Comparison of ENCODE assay signal across 8 cellular contexts in the genomic region with DNA sequence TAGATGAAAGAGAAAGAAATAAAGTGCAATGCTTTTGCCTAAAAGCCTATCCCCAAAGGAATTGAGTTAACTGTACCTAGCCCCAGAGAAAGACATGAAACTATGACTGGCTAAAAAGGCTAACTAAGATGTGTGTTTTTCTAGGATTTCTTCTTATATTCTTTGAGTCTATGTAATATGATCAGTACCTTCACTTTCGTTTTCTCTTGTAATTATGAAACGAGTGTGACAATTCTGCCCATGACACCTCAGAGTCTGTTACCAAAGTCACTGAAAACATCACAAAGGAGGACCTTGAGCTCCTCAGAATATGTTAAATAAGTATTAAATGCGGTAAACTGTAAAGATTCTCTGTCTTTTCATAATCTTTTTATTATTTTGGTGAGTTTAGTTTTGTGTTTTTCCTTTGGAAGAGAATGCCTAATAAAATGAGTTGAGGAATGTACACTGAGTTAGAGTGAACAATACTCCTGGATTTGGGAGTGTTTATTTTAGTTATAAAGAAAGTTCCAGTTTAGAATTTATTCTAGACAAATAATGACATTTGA.
A peak's percentile ranks its signal among the peaks of the same experiment; 100 is the strongest.
DNase-seq lines count a peak whose midpoint lies in the region; ATAC-seq, FAIRE-seq and TF ChIP-seq lines count a peak whose summit lies in the region.

No MANE protein-coding gene starts in this region.

- in situ Hi-C loops in transverse colon (cut with MboI; ENCODE audit: low pct_ligation_motif_present in 1 of 4, low pct_unique_long_range_greater_than_20kb in 1 of 4, low sequenced_read_pairs in 3 of 4), result no loop called here

- CTCF ChIA-PET in MCF 10A (lab: Yijun Ruan, JAX), result interaction anchor here (0.6 kb wide), 1 partner anchor 875 kb away, joined by 3 read pairs; no protein-coding TSS in a partner anchor

- TF ChIP-seq POLR2A in upper lobe of left lung (IDR thresholded peaks at IDR 0.05), result no peak
- no peak for TF ChIP-seq POLR2A in transverse colon (IDR thresholded peaks at IDR 0.05)

- POLR2A ChIA-PET in MCF 10A (lab: Yijun Ruan, JAX), result no interaction called here

- peak; percentile 88 for ATAC-seq in GM21367 (IDR thresholded peaks at IDR 0.05; ENCODE audit: unreplicated experiment)
- ATAC-seq in HG03342 (IDR thresholded peaks at IDR 0.05; ENCODE audit: unreplicated experiment), result peak; percentile 99
- no peak for ATAC-seq in upper lobe of left lung (ENCODE audit: low FRiP score in 2 of 2)
- ATAC-seq in omental fat pad (ENCODE audit: low FRiP score), result no peak

- TF ChIP-seq EP300 in upper lobe of left lung (IDR thresholded peaks at IDR 0.05) (no peak), transverse colon (IDR thresholded peaks at IDR 0.05; ENCODE audit: low read depth) (no peak)

- H3K9me3 ChIP-seq in upper lobe of left lung, result no peaks in the 10 kb centered on the region
- no peaks in the 10 kb centered on the region for H3K9me3 ChIP-seq in transverse colon

- H3K36me3 Mint-ChIP-seq in MCF 10A (ENCODE audit: insufficient read depth, unreplicated experiment), result no peaks in the 10 kb centered on the region

- H3K36me3 ChIP-seq in upper lobe of left lung, result no peaks in the 10 kb centered on the region
- no peaks in the 10 kb centered on the region for H3K36me3 ChIP-seq in transverse colon

- intact Hi-C loops in MCF 10A (cut with micrococcal nuclease) (no loop called here), transverse colon (cut with DNase I; ENCODE audit: low total_unique reads) (no loop called here)

- H3K4me1 ChIP-seq in upper lobe of left lung, result no peaks in the 10 kb centered on the region
- no peaks in the 10 kb centered on the region for H3K4me1 ChIP-seq in transverse colon

- TF ChIP-seq CTCF in MCF 10A (IDR thresholded peaks at IDR 0.05; ENCODE audit: unreplicated experiment) (no peak), upper lobe of left lung (IDR thresholded peaks at IDR 0.05) (no peak), omental fat pad (IDR thresholded peaks at IDR 0.05) (no peak), transverse colon (IDR thresholded peaks at IDR 0.05) (no peak)

- no peak overlapping the region for H3K27ac Mint-ChIP-seq in MCF 10A (ENCODE audit: low read depth, unreplicated experiment)

- H3K27ac ChIP-seq in upper lobe of left lung (no peak overlapping the region), transverse colon (no peak overlapping the region)

- H3K9me3 Mint-ChIP-seq in MCF 10A (ENCODE audit: unreplicated experiment), result no peaks in the 10 kb centered on the region

- WGBS in upper lobe of left lung, 2 donors, result 43 to 49% methylated on average over 3 of the region's 3 CpGs
- 25 to 35% methylated on average over 3 of the region's 3 CpGs for WGBS in transverse colon (ENCODE audit: low coverage in 1 of 2), 2 donors

- H3K4me3 Mint-ChIP-seq in MCF 10A (ENCODE audit: unreplicated experiment), result no peak overlapping the region

- DNase-seq in GM18507 (ENCODE audit: extremely low spot score, insufficient read length, low read depth), result no peak
- peak; percentile 4 for DNase-seq in MCF 10A (ENCODE audit: unreplicated experiment)
- DNase-seq in stimulated activated naive CD4-positive, alpha-beta T cell (lab: John Stamatoyannopoulos, UW), result no peak
- no peak for DNase-seq in upper lobe of left lung
- DNase-seq in omental fat pad (ENCODE audit: low spot score), result no peak
- no peak for DNase-seq in transverse colon

- no peaks in the 10 kb centered on the region for H3K4me1 Mint-ChIP-seq in MCF 10A (ENCODE audit: insufficient read depth, unreplicated experiment)

- H3K27me3 Mint-ChIP-seq in MCF 10A (ENCODE audit: insufficient read depth, unreplicated experiment), result peaks cover 39% of the 10 kb centered on the region

- FAIRE-seq in GM18507 (lab: Jason Lieb, UNC), result peak; percentile 79

- H3K4me3 ChIP-seq in upper lobe of left lung (peak overlapping the region in 1 of 4 donors; percentile 13), transverse colon (no peak overlapping the region)

- H3K27me3 ChIP-seq in upper lobe of left lung (no peaks in the 10 kb centered on the region), transverse colon (no peaks in the 10 kb centered on the region)

- no TSS peak for BruUV-seq in MCF 10A (replicated peaks; lab: Mats Ljungman, UMichigan)

Comparison
In these comparisons a context has a peak if more than half of its experiments do, and no peak if none do; other contexts are left out.
1. ATAC-seq: peak in GM21367 (single experiment) and HG03342 (single experiment); none in upper lobe of left lung (0 of 2) and omental fat pad (single experiment).